23 cellular contexts compared by ENCODE assay signal in the genomic region with DNA sequence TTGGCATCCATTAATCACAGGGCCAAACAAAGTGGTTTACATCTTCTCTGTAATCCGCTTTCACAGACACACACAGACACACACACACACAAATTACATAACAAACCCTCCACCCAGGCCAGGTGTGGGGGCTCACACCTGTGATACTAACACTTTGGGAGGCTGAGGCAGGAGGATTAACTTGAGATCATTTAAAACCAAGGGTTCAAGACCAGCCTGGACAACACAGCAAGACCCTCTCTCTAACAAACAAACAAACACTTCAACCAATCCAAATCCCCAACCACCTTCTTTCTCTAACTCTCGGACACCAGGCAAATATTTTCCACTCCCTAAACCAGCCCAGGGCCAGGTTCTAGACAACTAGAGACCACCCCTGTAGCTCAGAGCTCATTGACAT.
A peak's percentile ranks its signal among the peaks of the same experiment; 100 is the strongest.
DNase-seq lines count a peak whose midpoint lies in the region; ATAC-seq, FAIRE-seq and TF ChIP-seq lines count a peak whose summit lies in the region.
"Had no signal": no experiment of that assay in that cellular context is flagged by ENCODE, and none has a peak within 500 bp of the region (broad histone marks: within the 10 kb centered on the region; RNA-seq: fewer than 3 reads in every experiment).

No MANE protein-coding gene starts in this region.

- no peak for ATAC-seq in HepG2
- no peak for ATAC-seq in right lobe of liver
- ATAC-seq in K562 = no peak
- ATAC-seq in GM21390 (IDR thresholded peaks at IDR 0.05; ENCODE audit: unreplicated experiment) = no peak
- ATAC-seq in GM18907 (IDR thresholded peaks at IDR 0.05; ENCODE audit: unreplicated experiment) = no peak
- ATAC-seq: CD8-positive, alpha-beta T cell; HCT116 had no signal

- H3K9ac ChIP-seq in HepG2 (ENCODE audit: insufficient read depth, low read depth, low read length) (no peak overlapping the region), K562 (ENCODE audit: insufficient read depth in 1 of 2, low read depth in 2 of 2, low read length in 2 of 2) (no peak overlapping the region)
- H3K9ac ChIP-seq: BLaER1 had no signal

- no peak for TF ChIP-seq EP300 in HepG2 (IDR thresholded peaks at IDR 0.05; ENCODE audit: low read depth in 2 of 2, low read length in 2 of 2)
- no peak for TF ChIP-seq EP300 in HepG2 (CRISPR knock-in tag; IDR thresholded peaks at IDR 0.05; ENCODE audit: borderline replicate concordance)
- TF ChIP-seq EP300 in K562 (IDR thresholded peaks at IDR 0.05; ENCODE audit: low read length) = no peak

- TF ChIP-seq CTCF in HepG2 (CRISPR knock-in tag; IDR thresholded peaks at IDR 0.05) = no peak
- no peak for TF ChIP-seq CTCF in right lobe of liver (IDR thresholded peaks at IDR 0.05)
- no peak for TF ChIP-seq CTCF in K562 (IDR thresholded peaks at IDR 0.05 in 2 of 3, conservative IDR thresholded peaks at IDR 0.05 in 1 of 3; ENCODE audit: insufficient read depth in 2 of 3, low read depth in 1 of 3, low read length in 3 of 3)

- POLR2A ChIA-PET in HepG2 (lab: Yijun Ruan, JAX) (interaction anchor here (1.6 kb wide), 1 partner anchor 12 kb away, joined by 5 read pairs; no protein-coding TSS in a partner anchor), K562 (lab: Yijun Ruan, JAX) (no interaction called here)

- H3K4me2 ChIP-seq in HepG2 (ENCODE audit: low read depth, low read length) = no peak overlapping the region
- H3K4me2 ChIP-seq in K562 (ENCODE audit: insufficient read depth, low read length) = no peak overlapping the region
- H3K4me2 ChIP-seq: BLaER1 had no signal

- intact Hi-C loops in HepG2 (cut with micrococcal nuclease; ENCODE audit: unreplicated experiment) (no loop called here), right lobe of liver (cut with DNase I) (no loop called here), K562 (cut with micrococcal nuclease) (no loop called here)

- in situ Hi-C loops in HepG2 (cut with HindIII; ENCODE audit: extremely low pct_ligation_motif_present, low pct_unique_long_range_greater_than_20kb) (no loop called here), K562 (cut with MboI) (no loop called here)

- H3K4me1 ChIP-seq in HepG2 (ENCODE audit: insufficient read depth, low read length) (no peaks in the 10 kb centered on the region), right lobe of liver (no peaks in the 10 kb centered on the region), K562 (replicated peaks in 1 of 2; ENCODE audit: control insufficient read depth in 2 of 2, insufficient read depth in 2 of 2, low read length in 2 of 2) (peaks cover 0 to 13% of the 10 kb centered on the region in 2 experiments; a peak in 3 of 5 replicates)
- H3K4me1 ChIP-seq: BLaER1, Caco-2 had no signal

- TF ChIP-seq POLR2A in HepG2 (IDR thresholded peaks at IDR 0.05; ENCODE audit: insufficient read depth in 1 of 2, low read depth in 2 of 2, low read length in 2 of 2) = no peak
- TF ChIP-seq POLR2A in right lobe of liver (IDR thresholded peaks at IDR 0.05) = no peak
- TF ChIP-seq POLR2A in K562 (conservative IDR thresholded peaks at IDR 0.05) = no peak

- H3K36me3 ChIP-seq in HepG2 (replicated peaks in 1 of 2; ENCODE audit: control insufficient read depth in 1 of 2, insufficient read depth in 2 of 2, low read length in 2 of 2) (no peaks in the 10 kb centered on the region), right lobe of liver (no peaks in the 10 kb centered on the region), K562 (ENCODE audit: control insufficient read depth, insufficient read depth, low read length) (no peaks in the 10 kb centered on the region)
- H3K36me3 ChIP-seq: BLaER1 had no signal

- no peaks in the 10 kb centered on the region for H4K20me1 ChIP-seq in HepG2 (ENCODE audit: insufficient read depth, low read length)
- H4K20me1 ChIP-seq in K562 (replicated peaks; ENCODE audit: control insufficient read depth, insufficient read depth, low read length) = no peaks in the 10 kb centered on the region
- H4K20me1 ChIP-seq: BLaER1 had no signal

- TF ChIP-seq RAD21 in HepG2 (CRISPR knock-in tag; IDR thresholded peaks at IDR 0.05) (no peak), K562 (CRISPR knock-in tag; conservative IDR thresholded peaks at IDR 0.05 in 1 of 2, IDR thresholded peaks at IDR 0.05 in 1 of 2) (no peak)

- FAIRE-seq in HepG2 (lab: Jason Lieb, UNC) (no peak), K562 (lab: Jason Lieb, UNC) (no peak)
- FAIRE-seq: A204.1, G401.6, GM12892, GM19239 had no signal

- no peak overlapping the region for H3K27ac ChIP-seq in HepG2 (ENCODE audit: extremely low read length, insufficient read depth, low read length)
- H3K27ac ChIP-seq in right lobe of liver = no peak overlapping the region
- no peak overlapping the region for H3K27ac ChIP-seq in K562 (ENCODE audit: extremely low read depth, low read depth, low read length)
- H3K27ac ChIP-seq: 22Rv1, BLaER1, C4-2B had no signal

- H3K9me3 ChIP-seq in HepG2 (ENCODE audit: low read length) = no peaks in the 10 kb centered on the region
- H3K9me3 ChIP-seq in right lobe of liver = no peaks in the 10 kb centered on the region
- no peaks in the 10 kb centered on the region for H3K9me3 ChIP-seq in K562 (replicated peaks; ENCODE audit: control insufficient read depth, insufficient read depth, low read depth, low read length)
- H3K9me3 ChIP-seq: BLaER1, Caco-2 had no signal

- no peaks in the 10 kb centered on the region for H3K9me1 ChIP-seq in K562 (ENCODE audit: control insufficient read depth, insufficient read depth, low read length)

- no TSS peak for BruUV-seq in HepG2 (replicated peaks; lab: Mats Ljungman, UMichigan)
- BruUV-seq in K562 (replicated peaks; lab: Mats Ljungman, UMichigan) = no TSS peak

- H3K79me2 ChIP-seq in HepG2 (ENCODE audit: insufficient read depth, low read length) (no peaks in the 10 kb centered on the region), K562 (ENCODE audit: control insufficient read depth, insufficient read depth, low read length) (no peaks in the 10 kb centered on the region)

- H3K27me3 ChIP-seq in HepG2 (ENCODE audit: control insufficient read depth in 1 of 2, insufficient read depth in 2 of 2, low read length in 2 of 2) = peaks cover 0 to 3% of the 10 kb centered on the region in 2 experiments; a peak in 2 of 5 replicates
- H3K27me3 ChIP-seq in right lobe of liver = no peaks in the 10 kb centered on the region
- H3K27me3 ChIP-seq in K562 (ENCODE audit: control insufficient read depth in 2 of 2, insufficient read depth in 2 of 2, low read length in 2 of 2) = no peaks in the 10 kb centered on the region
- H3K27me3 ChIP-seq: BLaER1 had no signal

- H2AFZ ChIP-seq in HepG2 (ENCODE audit: low read length) (no peak overlapping the region), K562 (ENCODE audit: low read depth, low read length) (no peak overlapping the region)

- CTCF ChIA-PET in HepG2 (lab: Yijun Ruan, JAX; ENCODE audit: low intra/inter-chr PET ratio, low total read pairs) (no interaction called here), K562 (lab: Yijun Ruan, JAX; ENCODE audit: low intra/inter-chr PET ratio) (no interaction called here)

- DNase-seq in HepG2 (ENCODE audit: low spot score) = no peak
- DNase-seq in right lobe of liver = no peak
- no peak for DNase-seq in K562 (ENCODE audit: extremely low read depth in 1 of 4, low spot score in 3 of 4)
- peak; percentile 2 for DNase-seq in mesenteric fat pad (ENCODE audit: low spot score)
- DNase-seq in activated naive CD4-positive, alpha-beta T cell treated with Interleukin-2 at 50 U/mL for 16 hours = no peak
- DNase-seq: Caco-2; CD4-positive, CD25-positive, alpha-beta regulatory T cell; CD8-positive, alpha-beta T cell; DMS153; DND-41; GOT3; H7; HFFc6 had no signal

- H3K4me3 ChIP-seq in HepG2 (replicated peaks in 1 of 3; ENCODE audit: insufficient read depth in 1 of 3, low read depth in 2 of 3, low read length in 3 of 3) (no peak overlapping the region), right lobe of liver (no peak overlapping the region), K562 (no peak overlapping the region)
- H3K4me3 ChIP-seq: BLaER1 had no signal

- 51% methylated on average over 2 of the region's 2 CpGs for WGBS in HepG2 (ENCODE audit: low lambda C conversion rate)
- 95% methylated on average over 2 of the region's 2 CpGs for WGBS in right lobe of liver (ENCODE audit: insufficient coverage, low coverage, low lambda C conversion rate, missing lambda C conversion rate)
- WGBS in K562 (ENCODE audit: insufficient coverage, low coverage, missing lambda C conversion rate) = 52% methylated on average over 2 of the region's 2 CpGs

TF ChIP-seq in HepG2, 621 proteins besides CTCF, POLR2A, EP300 and RAD21 (continues in another document):
- TF ChIP-seq ZNF121 (CRISPR knock-in tag; IDR thresholded peaks at IDR 0.05) (0 out of 2 replicates have a peak, but pooled peaks have one; percentile 19), DMAP1 (CRISPR knock-in tag; IDR thresholded peaks at IDR 0.05) (no peak)

TF ChIP-seq in K562, 482 proteins besides CTCF, POLR2A, EP300 and RAD21 (continues in another document):
- no peak for TF ChIP-seq RAD51 (IDR thresholded peaks at IDR 0.05; ENCODE audit: borderline replicate concordance, low read depth)
- TF ChIP-seq, protein P1, sequence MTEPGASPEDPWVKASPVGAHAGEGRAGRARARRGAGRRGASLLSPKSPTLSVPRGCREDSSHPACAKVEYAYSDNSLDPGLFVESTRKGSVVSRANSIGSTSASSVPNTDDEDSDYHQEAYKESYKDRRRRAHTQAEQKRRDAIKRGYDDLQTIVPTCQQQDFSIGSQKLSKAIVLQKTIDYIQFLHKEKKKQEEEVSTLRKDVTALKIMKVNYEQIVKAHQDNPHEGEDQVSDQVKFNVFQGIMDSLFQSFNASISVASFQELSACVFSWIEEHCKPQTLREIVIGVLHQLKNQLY (CRISPR knock-in tag; conservative IDR thresholded peaks at IDR 0.05) = no peak
- TF ChIP-seq, protein P2, sequence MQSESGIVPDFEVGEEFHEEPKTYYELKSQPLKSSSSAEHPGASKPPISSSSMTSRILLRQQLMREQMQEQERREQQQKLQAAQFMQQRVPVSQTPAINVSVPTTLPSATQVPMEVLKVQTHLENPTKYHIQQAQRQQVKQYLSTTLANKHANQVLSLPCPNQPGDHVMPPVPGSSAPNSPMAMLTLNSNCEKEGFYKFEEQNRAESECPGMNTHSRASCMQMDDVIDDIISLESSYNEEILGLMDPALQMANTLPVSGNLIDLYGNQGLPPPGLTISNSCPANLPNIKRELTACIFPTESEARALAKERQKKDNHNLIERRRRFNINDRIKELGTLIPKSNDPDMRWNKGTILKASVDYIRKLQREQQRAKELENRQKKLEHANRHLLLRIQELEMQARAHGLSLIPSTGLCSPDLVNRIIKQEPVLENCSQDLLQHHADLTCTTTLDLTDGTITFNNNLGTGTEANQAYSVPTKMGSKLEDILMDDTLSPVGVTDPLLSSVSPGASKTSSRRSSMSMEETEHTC (IDR thresholded peaks at IDR 0.05) = no peak
